In the genomic region with DNA sequence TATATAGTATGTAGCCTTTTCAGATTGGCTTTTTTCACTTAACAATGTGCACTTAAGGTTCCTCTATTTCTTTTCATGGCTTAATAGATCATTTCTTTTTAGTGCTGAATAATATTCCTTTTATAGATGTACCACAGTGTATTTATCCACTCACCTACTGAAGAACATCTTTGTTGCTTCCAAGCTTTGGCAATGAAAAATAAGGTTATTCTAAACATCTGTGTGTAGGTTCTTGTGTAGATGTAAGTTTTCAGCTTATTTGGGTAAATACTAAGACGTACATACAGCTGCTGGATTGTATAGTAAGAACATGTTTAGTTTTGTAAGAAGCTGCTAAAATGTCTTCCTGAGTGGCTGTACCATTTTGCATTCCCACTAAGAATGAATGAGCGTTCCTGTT, we compare ENCODE assay signal across 35 cellular contexts.
"Had no signal": no experiment of that assay in that cellular context is flagged by ENCODE, and none has a peak within 500 bp of the region (broad histone marks: within the 10 kb centered on the region; RNA-seq: fewer than 3 reads in every experiment).

No MANE protein-coding gene starts in this region.

- H3K9me3 ChIP-seq: MG63 had no signal

- H3K27me3 ChIP-seq: MG63 had no signal

- H3K4me3 ChIP-seq: MG63 had no signal

- H3K36me3 ChIP-seq: MG63 had no signal

- DNase-seq: Karpas-422, Kasumi-1, MG63, MM.1S, MV-4-11, NCI-H1048, NCI-H1092, NCI-H1092 treated with DMSO at 0.1 percent for 48 hours, NCI-H1105, NCI-H1105 treated with DMSO at 0.1 percent for 48 hours, NCI-H1417, NCI-H1417 treated with DMSO at 0.1 percent for 48 hours, NCI-H1436, NCI-H1436 treated with DMSO at 0.1 percent for 48 hours, NCI-H146, NCI-H1694, NCI-H1694 treated with DMSO at 0.1 percent for 48 hours, NCI-H187, NCI-H187 treated with DMSO at 0.1 percent for 48 hours, NCI-H1930, NCI-H2029, NCI-H2029 treated with DMSO at 0.1 percent for 48 hours, NCI-H2081, NCI-H2081 treated with DMSO at 0.1 percent for 48 hours, NCI-H2107, NCI-H2171, NCI-H2171 treated with DMSO at 0.1 percent for 48 hours, NCI-H2227 treated with DMSO at 0.1 percent for 48 hours, NCI-H226, NCI-H345, NCI-H446, NCI-H446 treated with DMSO at 0.1 percent for 48 hours, NCI-H510A, NCI-H510A treated with DMSO at 0.1 percent for 48 hours, NCI-H524 had no signal
